In the genomic region with DNA sequence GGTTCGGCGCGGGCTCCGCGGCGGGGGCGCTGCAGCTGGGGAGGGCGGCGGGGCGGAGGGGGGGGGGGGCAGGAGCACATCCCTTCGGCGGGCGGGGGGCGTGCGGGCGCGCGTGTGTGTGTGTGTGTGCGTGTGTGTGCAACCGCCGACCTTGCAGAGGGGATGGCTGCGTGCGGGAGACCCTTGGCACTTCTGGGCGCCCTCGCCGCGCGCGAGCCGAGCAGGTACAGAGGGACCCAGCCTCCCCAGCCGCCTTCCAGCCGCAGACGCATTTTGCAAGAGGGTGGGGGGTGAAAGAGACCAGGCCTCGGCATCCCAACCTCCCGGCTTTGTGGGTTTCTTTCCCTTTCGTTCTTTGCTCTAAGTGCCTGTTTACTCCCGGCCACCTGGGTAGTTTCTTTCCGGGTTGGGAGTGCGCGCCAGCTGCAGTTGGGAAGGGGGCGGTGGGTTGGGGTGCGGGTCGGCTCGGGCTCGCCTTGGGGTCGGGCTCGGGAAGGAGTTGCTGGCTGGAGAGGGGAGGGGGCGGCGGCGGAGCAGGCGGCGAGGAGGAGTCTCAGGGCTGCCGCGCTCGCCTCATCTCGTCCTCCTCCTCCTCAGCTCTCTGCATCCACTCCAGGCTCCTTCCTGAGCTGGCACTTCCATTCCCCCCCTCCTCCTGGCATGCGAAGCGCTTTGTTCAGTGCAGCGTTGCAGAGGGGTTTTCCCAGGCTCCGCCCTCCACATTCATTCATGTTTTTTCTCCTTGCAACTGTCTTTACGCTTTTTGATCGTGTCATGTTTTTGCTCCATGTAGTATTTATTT, we compare ENCODE assay signal across 8 cellular contexts. TPM values are rescaled to one million over a fixed set of nuclear protein-coding genes. Genes with fewer than 3 reads are reported as not detected.
DNase-seq lines count a peak whose midpoint lies in the region; ATAC-seq and TF ChIP-seq lines count a peak whose summit lies in the region.

No MANE protein-coding gene starts in this region.

- no peak for TF ChIP-seq CTCF in PC-3 (conservative IDR thresholded peaks at IDR 0.05; ENCODE audit: low read depth, low read length)
- TF ChIP-seq CTCF in fibroblast of mammary gland (conservative IDR thresholded peaks at IDR 0.05; ENCODE audit: control insufficient read depth, insufficient read depth, low read depth, low read length), result no peak

- no peaks in the 10 kb centered on the region for H4K20me1 ChIP-seq in PC-3 (ENCODE audit: low read length)

- peak overlapping the region; percentile 98 for H3K27ac Mint-ChIP-seq in activated T-helper 2 cell treated with anti-CD3 and anti-CD28 coated beads, Interferon-gamma antibody, Interleukin-2, Interleukin-4, amounts not matched to agents 10 μg/mL and 5 μg/mL and 100 μg/mL, durations not matched to agents 14 hours and 24 hours and 36 hours
- peak overlapping the region; percentile 93 to 99 (median 97) for H3K27ac Mint-ChIP-seq in naive thymus-derived CD8-positive, alpha-beta T cell

- H3K4me1 Mint-ChIP-seq in activated T-helper 2 cell treated with anti-CD3 and anti-CD28 coated beads, Interferon-gamma antibody, Interleukin-2, Interleukin-4, amounts not matched to agents 10 μg/mL and 5 μg/mL and 100 μg/mL, durations not matched to agents 14 hours and 24 hours and 36 hours (ENCODE audit: low read depth), result peaks cover 44% of the 10 kb centered on the region
- H3K4me1 Mint-ChIP-seq in naive thymus-derived CD8-positive, alpha-beta T cell, result peaks cover 36 to 70% (median 66%) of the 10 kb centered on the region in 4 donors

- DNase-seq in DMS 273 (lab: John Stamatoyannopoulos, UW; ENCODE audit: unreplicated experiment), result peak; percentile 88
- peak; percentile 85 for DNase-seq in HT1080 (ENCODE audit: low read depth)
- DNase-seq in PC-3, result peak; percentile 80
- DNase-seq in activated T-helper 2 cell treated with anti-CD3 and anti-CD28 coated beads, Interferon-gamma antibody, Interleukin-2, Interleukin-4, amounts not matched to agents 10 μg/mL and 5 μg/mL and 100 μg/mL, durations not matched to agents 14 hours and 24 hours and 36 hours (ENCODE audit: low spot score), result peak; percentile 70
- DNase-seq in fibroblast of mammary gland (ENCODE audit: low read depth), result peak; percentile 83
- DNase-seq in naive thymus-derived CD8-positive, alpha-beta T cell, result peak; percentile 44 to 83 (median 74)
- peak; percentile 65 to 84 (median 74) for DNase-seq in stimulated activated naive CD4-positive, alpha-beta T cell (lab: John Stamatoyannopoulos, UW)

- POLR2A ChIA-PET in PC-3 (lab: Charles Lee; ENCODE audit: unreplicated experiment), result interaction anchor here (0.7 to 1.8 kb wide), 5 partner anchors 241 to 293 kb away, joined by 4 to 18 read pairs (median 8); a partner anchor contains a TSS
- POLR2A ChIA-PET in naive thymus-derived CD8-positive, alpha-beta T cell (lab: Charles Lee), result interaction anchor here (0.6 to 1.3 kb wide), 7 partner anchors 31 to 301 kb away, joined by 3 to 11 read pairs (median 3); no protein-coding TSS in a partner anchor

- peaks cover 41% of the 10 kb centered on the region for H3K79me2 ChIP-seq in PC-3 (ENCODE audit: low read length)

- no peaks in the 10 kb centered on the region for H3K9me3 ChIP-seq in PC-3 (ENCODE audit: low read length)

- intact Hi-C loops in PC-3 (cut with micrococcal nuclease), result loop anchor here (1.0 to 10.0 kb wide), 4 partner anchors 280 to 332 kb away; a partner anchor contains a TSS
- intact Hi-C loops in activated T-helper 2 cell treated with anti-CD3 and anti-CD28 coated beads, Interferon-gamma antibody, Interleukin-2, Interleukin-4, amounts not matched to agents 10 μg/mL and 5 μg/mL and 100 μg/mL, durations not matched to agents 14 hours and 24 hours and 36 hours (cut with micrococcal nuclease), result loop anchor here (5.0 kb wide), 1 partner anchor 35 kb away; no protein-coding TSS in a partner anchor

- H3K4me2 ChIP-seq in PC-3 (ENCODE audit: low read length), result peak overlapping the region; percentile 97

- peaks cover 55% of the 10 kb centered on the region for H3K36me3 Mint-ChIP-seq in activated T-helper 2 cell treated with anti-CD3 and anti-CD28 coated beads, Interferon-gamma antibody, Interleukin-2, Interleukin-4, amounts not matched to agents 10 μg/mL and 5 μg/mL and 100 μg/mL, durations not matched to agents 14 hours and 24 hours and 36 hours (ENCODE audit: low read depth)
- H3K36me3 Mint-ChIP-seq in naive thymus-derived CD8-positive, alpha-beta T cell, result peaks cover 10 to 30% (median 12%) of the 10 kb centered on the region in 3 donors

- BruUV-seq in PC-3 (replicated peaks; lab: Mats Ljungman, UMichigan), result no TSS peak

- no peaks in the 10 kb centered on the region for H3K9me2 ChIP-seq in PC-3 (replicated peaks; ENCODE audit: low read length)

- CTCF ChIA-PET in PC-3 (lab: Charles Lee), result interaction anchor here (0.6 to 0.7 kb wide), 3 partner anchors 15 to 92 kb away, joined by 3 to 14 read pairs (median 7); no protein-coding TSS in a partner anchor

- no peaks in the 10 kb centered on the region for H3F3A ChIP-seq in PC-3 (ENCODE audit: low read length, unreplicated experiment)

- H3K9ac ChIP-seq in PC-3 (ENCODE audit: low read length), result peak overlapping the region; percentile 91

- peaks cover 8% of the 10 kb centered on the region for H3K36me3 ChIP-seq in PC-3 (ENCODE audit: low read depth, low read length)

- H3K9me3 Mint-ChIP-seq in activated T-helper 2 cell treated with anti-CD3 and anti-CD28 coated beads, Interferon-gamma antibody, Interleukin-2, Interleukin-4, amounts not matched to agents 10 μg/mL and 5 μg/mL and 100 μg/mL, durations not matched to agents 14 hours and 24 hours and 36 hours, result peaks cover 14% of the 10 kb centered on the region
- peaks cover 0 to 2% (median 0%) of the 10 kb centered on the region in 9 donors for H3K9me3 Mint-ChIP-seq in naive thymus-derived CD8-positive, alpha-beta T cell

- peak overlapping the region; percentile 93 for H3K4me3 ChIP-seq in PC-3 (ENCODE audit: low read length)
- H3K4me3 ChIP-seq in fibroblast of mammary gland (ENCODE audit: control insufficient read depth, low read depth, low read length), result peak overlapping the region; percentile 85

- no peaks in the 10 kb centered on the region for H3K27me3 ChIP-seq in PC-3 (ENCODE audit: low read length)

- H3K4me1 ChIP-seq in PC-3 (ENCODE audit: insufficient read depth, low read length), result peaks cover 33% of the 10 kb centered on the region

- peak overlapping the region; percentile 80 for H3K27ac ChIP-seq in PC-3 (ENCODE audit: low read length)

- ATAC-seq in PC-3 (peak; percentile 32), HG02763 (IDR thresholded peaks at IDR 0.05; ENCODE audit: unreplicated experiment) (no peak)
- ATAC-seq in naive thymus-derived CD8-positive, alpha-beta T cell, result peak; percentile 12 to 20

- H2AFZ ChIP-seq in PC-3 (ENCODE audit: low read length), result peak overlapping the region; percentile 66

- H3K4me3 Mint-ChIP-seq in activated T-helper 2 cell treated with anti-CD3 and anti-CD28 coated beads, Interferon-gamma antibody, Interleukin-2, Interleukin-4, amounts not matched to agents 10 μg/mL and 5 μg/mL and 100 μg/mL, durations not matched to agents 14 hours and 24 hours and 36 hours (ENCODE audit: low read depth), result peak overlapping the region; percentile 95
- peak overlapping the region; percentile 88 to 100 (median 96) for H3K4me3 Mint-ChIP-seq in naive thymus-derived CD8-positive, alpha-beta T cell

- H3K27me3 Mint-ChIP-seq in activated T-helper 2 cell treated with anti-CD3 and anti-CD28 coated beads, Interferon-gamma antibody, Interleukin-2, Interleukin-4, amounts not matched to agents 10 μg/mL and 5 μg/mL and 100 μg/mL, durations not matched to agents 14 hours and 24 hours and 36 hours (ENCODE audit: low read depth), result no peaks in the 10 kb centered on the region
- H3K27me3 Mint-ChIP-seq in naive thymus-derived CD8-positive, alpha-beta T cell, result no peaks in the 10 kb centered on the region

RNA-seq across cellular contexts. Expression of a gene that starts 0.7 kb away (rescaled TPM):
- 7.5 and 8.3 TPM in 2 replicates for total RNA-seq in HT1080 (2014; rRNA removed; shearing (Covaris generic))
- 8.3 and 8.7 TPM in 2 replicates for polyA plus RNA-seq in HT1080 (2015; cell fraction: cytosol; rRNA removed)
- polyA plus RNA-seq in HT1080 (2015; cell fraction: nucleus; rRNA removed), result 13.1 and 14.5 TPM in 2 replicates
- total RNA-seq in PC-3 (2014; rRNA removed), result 6.6 and 10.0 TPM in 2 replicates
- total RNA-seq in activated T-helper 2 cell treated with anti-CD3 and anti-CD28 coated beads, Interferon-gamma antibody, Interleukin-2, Interleukin-4, amounts not matched to agents 10 μg/mL and 5 μg/mL and 100 μg/mL, durations not matched to agents 14 hours and 24 hours and 36 hours, result 63.8 TPM in 2 replicates
- total RNA-seq in naive thymus-derived CD8-positive, alpha-beta T cell, result 10 to 100 TPM; 30.6 to 32.6 TPM
- 10 to 100 TPM in 1 of 3 donors, 1 to 10 TPM in 2; 6.5 to 12.6 (median 7.4) TPM for polyA plus RNA-seq in naive thymus-derived CD8-positive, alpha-beta T cell
